In the genomic region with DNA sequence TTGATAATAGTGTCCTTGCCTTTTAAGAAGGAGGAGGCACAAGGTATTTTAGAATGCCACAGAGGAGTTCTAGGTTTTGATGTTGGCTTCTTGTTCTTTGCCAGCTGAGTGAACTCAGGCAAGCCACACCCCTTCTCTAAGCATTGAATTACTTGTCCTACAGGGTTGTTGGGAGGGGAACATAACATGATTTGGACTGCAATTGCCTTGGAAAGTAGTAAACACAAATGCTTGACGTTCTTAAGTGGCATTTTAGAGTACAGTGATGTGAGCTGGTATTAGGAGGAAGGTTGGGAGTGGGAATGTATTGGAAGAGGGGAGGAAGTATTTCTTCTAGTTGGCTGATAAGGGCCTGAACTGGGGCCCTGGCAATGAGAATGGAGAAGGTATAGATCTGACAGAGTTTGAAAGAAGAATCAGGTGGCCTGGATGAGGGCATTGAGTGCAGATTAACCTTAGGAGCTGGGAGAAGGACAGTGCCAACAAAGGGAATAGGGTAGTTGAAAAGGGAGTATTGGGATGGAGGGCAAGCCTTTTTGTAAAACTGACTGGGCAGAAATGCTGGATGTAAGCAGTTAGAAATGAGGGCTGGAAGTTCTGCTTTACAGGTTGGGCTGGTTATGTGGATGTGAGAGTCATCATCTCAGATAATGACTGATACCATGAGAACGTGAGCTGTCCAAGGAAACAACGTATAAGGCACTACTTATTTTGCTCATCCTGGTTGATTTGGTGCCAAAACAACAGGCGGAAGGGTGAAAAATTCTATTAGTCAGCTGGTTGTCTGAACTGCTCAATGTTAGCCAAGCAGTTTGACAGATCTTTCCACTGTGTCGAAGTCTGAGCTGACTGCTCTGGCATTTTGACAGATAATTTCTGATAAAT, we compare ENCODE assay signal across 8 cellular contexts. TPM values are rescaled to one million over a fixed set of nuclear protein-coding genes. Genes with fewer than 3 reads are reported as not detected.
DNase-seq lines count a peak whose midpoint lies in the region; ATAC-seq and TF ChIP-seq lines count a peak whose summit lies in the region.

No MANE protein-coding gene starts in this region.

- H3K36me3 Mint-ChIP-seq in CD14-positive monocyte, result no peaks in the 10 kb centered on the region

- ATAC-seq in GM21526 (IDR thresholded peaks at IDR 0.05; ENCODE audit: low FRiP score, unreplicated experiment), result peak; percentile 48

- TF ChIP-seq CTCF in CD14-positive monocyte (IDR thresholded peaks at IDR 0.05) (no peak), foreskin fibroblast (IDR thresholded peaks at IDR 0.05; ENCODE audit: low read depth, low read length) (no peak)

- peaks cover 0 to 2% (median 0%) of the 10 kb centered on the region in 7 donors for H3K9me3 Mint-ChIP-seq in CD14-positive monocyte

- no peaks in the 10 kb centered on the region for H3K27me3 Mint-ChIP-seq in CD14-positive monocyte (ENCODE audit: low read depth in 3 of 3)

- DNase-seq in CD14-positive monocyte (ENCODE audit: low spot score) (peak; percentile 51), foreskin fibroblast (peak; percentile 22 to 29), NCI-H146 (lab: John Stamatoyannopoulos, UW) (no peak), NCI-H1930 (lab: John Stamatoyannopoulos, UW) (no peak), activated gamma-delta T cell (lab: John Stamatoyannopoulos, UW) (no peak)
- DNase-seq in stimulated activated CD4-positive, alpha-beta T cell treated with anti-CD3 and anti-CD28 coated beads, TNF-alpha, amount 100 ng/mL, for 48 hours (ENCODE audit: low read depth in 3 of 3), result peak in 2 of 3 donors; percentile 15 to 29

- H3K4me3 ChIP-seq in foreskin fibroblast (ENCODE audit: low read depth in 1 of 2, low read length in 2 of 2), result no peak overlapping the region

- H3K4me1 Mint-ChIP-seq in CD14-positive monocyte, result peaks cover 31% of the 10 kb centered on the region

- H3K4me3 Mint-ChIP-seq in CD14-positive monocyte, result no peak overlapping the region

- intact Hi-C loops in CD14-positive monocyte (cut with micrococcal nuclease), result no loop called here

- no peak overlapping the region for H3K27ac Mint-ChIP-seq in CD14-positive monocyte

TF ChIP-seq in PFSK-1, 5 proteins besides CTCF, POLR2A, EP300 and RAD21:
- TF ChIP-seq TAF1 (IDR thresholded peaks at IDR 0.05; ENCODE audit: borderline replicate concordance, insufficient read depth, low read length), result no peak
- no peak for TF ChIP-seq POLR2AphosphoS5 (IDR thresholded peaks at IDR 0.05; ENCODE audit: low read depth, low read length)
- no peak for TF ChIP-seq FOXP2 (optimal IDR thresholded peaks at IDR 0.05; ENCODE audit: borderline replicate concordance, extremely low read depth, extremely low read length, insufficient read depth)
- TF ChIP-seq, protein P1, sequence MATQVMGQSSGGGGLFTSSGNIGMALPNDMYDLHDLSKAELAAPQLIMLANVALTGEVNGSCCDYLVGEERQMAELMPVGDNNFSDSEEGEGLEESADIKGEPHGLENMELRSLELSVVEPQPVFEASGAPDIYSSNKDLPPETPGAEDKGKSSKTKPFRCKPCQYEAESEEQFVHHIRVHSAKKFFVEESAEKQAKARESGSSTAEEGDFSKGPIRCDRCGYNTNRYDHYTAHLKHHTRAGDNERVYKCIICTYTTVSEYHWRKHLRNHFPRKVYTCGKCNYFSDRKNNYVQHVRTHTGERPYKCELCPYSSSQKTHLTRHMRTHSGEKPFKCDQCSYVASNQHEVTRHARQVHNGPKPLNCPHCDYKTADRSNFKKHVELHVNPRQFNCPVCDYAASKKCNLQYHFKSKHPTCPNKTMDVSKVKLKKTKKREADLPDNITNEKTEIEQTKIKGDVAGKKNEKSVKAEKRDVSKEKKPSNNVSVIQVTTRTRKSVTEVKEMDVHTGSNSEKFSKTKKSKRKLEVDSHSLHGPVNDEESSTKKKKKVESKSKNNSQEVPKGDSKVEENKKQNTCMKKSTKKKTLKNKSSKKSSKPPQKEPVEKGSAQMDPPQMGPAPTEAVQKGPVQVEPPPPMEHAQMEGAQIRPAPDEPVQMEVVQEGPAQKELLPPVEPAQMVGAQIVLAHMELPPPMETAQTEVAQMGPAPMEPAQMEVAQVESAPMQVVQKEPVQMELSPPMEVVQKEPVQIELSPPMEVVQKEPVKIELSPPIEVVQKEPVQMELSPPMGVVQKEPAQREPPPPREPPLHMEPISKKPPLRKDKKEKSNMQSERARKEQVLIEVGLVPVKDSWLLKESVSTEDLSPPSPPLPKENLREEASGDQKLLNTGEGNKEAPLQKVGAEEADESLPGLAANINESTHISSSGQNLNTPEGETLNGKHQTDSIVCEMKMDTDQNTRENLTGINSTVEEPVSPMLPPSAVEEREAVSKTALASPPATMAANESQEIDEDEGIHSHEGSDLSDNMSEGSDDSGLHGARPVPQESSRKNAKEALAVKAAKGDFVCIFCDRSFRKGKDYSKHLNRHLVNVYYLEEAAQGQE (IDR thresholded peaks at IDR 0.05; ENCODE audit: insufficient read depth in 1 of 2, low read depth in 2 of 2, low read length in 2 of 2), result no peak
- 0 out of 2 replicates have a peak, but pooled peaks have one; percentile 29 for TF ChIP-seq SIN3A (IDR thresholded peaks at IDR 0.05; ENCODE audit: borderline replicate concordance, insufficient read depth, low read length)

RNA-seq across cellular contexts. Expression of a gene that starts 16.7 kb away (rescaled TPM):
- 1 to 10 TPM; 2.7 to 3.5 TPM for polyA plus RNA-seq in CD14-positive monocyte
- polyA plus RNA-seq in PFSK-1 (2012; ENCODE audit: insufficient read length, low read depth), result 5.4 TPM

RNA-seq across cellular contexts. Expression of a gene that starts 44.9 kb away (rescaled TPM):
- under 1 TPM; 0.41 to 0.56 TPM for polyA plus RNA-seq in CD14-positive monocyte
- not detected for polyA plus RNA-seq in PFSK-1 (2012; ENCODE audit: insufficient read length, low read depth)

Comparison
In these comparisons a context has a peak if more than half of its experiments do, and no peak if none do; other contexts are left out.
1. DNase-seq: peak in CD14-positive monocyte (single experiment), foreskin fibroblast (2 of 2) and stimulated activated CD4-positive, alpha-beta T cell treated with anti-CD3 and anti-CD28 coated beads, TNF-alpha, amount 100 ng/mL, for 48 hours (2 of 3); none in NCI-H146 (single experiment), NCI-H1930 (0 of 2) and activated gamma-delta T cell (single experiment).